Comparison of ENCODE assay signal across 1 cellular context in genomic region chr16:2191446-2191706, GRCh38.
TF ChIP-seq lines count a peak whose summit lies in the region.

No MANE protein-coding gene starts in this region.

TF ChIP-seq in SK-N-SH, 30 proteins besides CTCF, POLR2A, EP300 and RAD21 (continued from another document):
- no peak for TF ChIP-seq USF2 (IDR thresholded peaks at IDR 0.05; ENCODE audit: borderline replicate concordance, low read depth, low read length)
TF ChIP-seq in SK-N-SH: peak in this region for 0.
